In genomic region chr9:27485158-27485557, GRCh38 we compare ENCODE assay signal across 10 cellular contexts.
DNase-seq lines count a peak whose midpoint lies in the region; ATAC-seq and TF ChIP-seq lines count a peak whose summit lies in the region.
"Had no signal": no experiment of that assay in that cellular context is flagged by ENCODE, and none has a peak within 500 bp of the region (broad histone marks: within the 10 kb centered on the region; RNA-seq: fewer than 3 reads in every experiment).

No MANE protein-coding gene starts in this region.

- no peak overlapping the region for H3K9ac ChIP-seq in OCI-LY3 (ENCODE audit: low read length)

- DNase-seq in GM12864 (ENCODE audit: low read depth), result peak; percentile 88
- no peak for DNase-seq in NCI-H1417 treated with DMSO at 0.1 percent for 48 hours (lab: John Stamatoyannopoulos, UW)
- no peak for DNase-seq in glomerular visceral epithelial cell (ENCODE audit: extremely low spot score)
- no peak for DNase-seq in COLO829 (ENCODE audit: low spot score)
- DNase-seq in HK-2 (ENCODE audit: unreplicated experiment), result no peak
- DNase-seq: DMS53, lower lobe of right lung had no signal

- ATAC-seq in GM19328 (IDR thresholded peaks at IDR 0.05; ENCODE audit: unreplicated experiment), result peak; percentile 72
- ATAC-seq in HG02938 (IDR thresholded peaks at IDR 0.05; ENCODE audit: unreplicated experiment), result peak; percentile 78
- ATAC-seq: lower lobe of right lung had no signal

- H3K4me3 ChIP-seq in GM12864 (ENCODE audit: low read depth, low read length) (no peak overlapping the region), OCI-LY3 (ENCODE audit: low read length) (no peak overlapping the region)
- H3K4me3 ChIP-seq: lower lobe of right lung had no signal

- H3K79me2 ChIP-seq in OCI-LY3 (ENCODE audit: low read length), result no peaks in the 10 kb centered on the region

- peaks cover 27% of the 10 kb centered on the region for H3K4me1 ChIP-seq in OCI-LY3 (ENCODE audit: low read length)

- no peaks in the 10 kb centered on the region for H3K36me3 ChIP-seq in OCI-LY3 (replicated peaks; ENCODE audit: low read depth, low read length)
- H3K36me3 ChIP-seq: lower lobe of right lung had no signal

- peak overlapping the region; percentile 23; the same call in 1 of the 2 replicates for H3K4me2 ChIP-seq in OCI-LY3 (ENCODE audit: low read length)

- no peaks in the 10 kb centered on the region for H3K9me3 ChIP-seq in OCI-LY3 (ENCODE audit: insufficient read depth, low read length)
- H3K9me3 ChIP-seq: lower lobe of right lung had no signal

- TF ChIP-seq CTCF in GM12864 (IDR thresholded peaks at IDR 0.05; ENCODE audit: low read depth, low read length, missing control alignments) (no peak), OCI-LY3 (IDR thresholded peaks at IDR 0.05; ENCODE audit: low read depth, low read length) (no peak)

- no peak overlapping the region for H3K27ac ChIP-seq in OCI-LY3 (ENCODE audit: low read length)
- H3K27ac ChIP-seq: lower lobe of right lung had no signal

- H3K27me3 ChIP-seq in OCI-LY3 (ENCODE audit: low read depth, low read length), result peaks cover 20% of the 10 kb centered on the region

- no peaks in the 10 kb centered on the region; the same call in 1 of the 2 replicates for H4K20me1 ChIP-seq in OCI-LY3 (ENCODE audit: insufficient read depth, low read length)

- no peak overlapping the region for H2AFZ ChIP-seq in OCI-LY3 (ENCODE audit: low read depth, low read length)
